16 cellular contexts compared by ENCODE assay signal in genomic region chr21:32476661-32477423, GRCh38.
"Had no signal": no experiment of that assay in that cellular context is flagged by ENCODE, and none has a peak within 500 bp of the region (broad histone marks: within the 10 kb centered on the region; RNA-seq: fewer than 3 reads in every experiment).

No MANE protein-coding gene starts in this region.

- H3K36me3 ChIP-seq: cardiac muscle cell, colonic mucosa, SJCRH30 had no signal

- H3K4me3 Mint-ChIP-seq: activated CD4-positive, alpha-beta memory T cell treated with anti-CD3 and anti-CD28 coated beads for 36 hours; activated naive CD8-positive, alpha-beta T cell treated with anti-CD3 and anti-CD28 coated beads, Interleukin-2, amount 50 U/mL, for 24 hours; natural killer cell; stimulated activated naive CD8-positive, alpha-beta T cell treated with anti-CD3 and anti-CD28 coated beads, Interleukin-15, amount 100 ng/mL, for 72 hours had no signal

- H3K4me3 ChIP-seq: ascending aorta, cardiac muscle cell, colonic mucosa, SJCRH30, tibial artery had no signal

- DNase-seq: activated CD4-positive, alpha-beta memory T cell treated with anti-CD3 and anti-CD28 coated beads for 36 hours; activated CD4-positive, alpha-beta T cell treated with anti-CD3 and anti-CD28 coated beads for 1 hour; activated CD8-positive, alpha-beta memory T cell treated with anti-CD3 and anti-CD28 coated beads, Interleukin-2, amount 50 U/mL, for 4 hours; activated naive CD4-positive, alpha-beta T cell treated with Interleukin-2 at 50 U/mL for 16 hours; activated naive CD8-positive, alpha-beta T cell treated with anti-CD3 and anti-CD28 coated beads, Interleukin-2, amount 50 U/mL, for 24 hours; colonic mucosa; effector CD8-positive, alpha-beta T cell; hypothalamus; natural killer cell; SJCRH30; stimulated activated CD4-positive, alpha-beta T cell treated with anti-CD3 and anti-CD28 coated beads, Interleukin-4, amount 100 ng/mL, for 1 hour; stimulated activated naive CD8-positive, alpha-beta T cell treated with anti-CD3 and anti-CD28 coated beads, Interleukin-15, amount 100 ng/mL, for 72 hours; tibial artery had no signal

- H3K27me3 Mint-ChIP-seq: activated CD4-positive, alpha-beta memory T cell treated with anti-CD3 and anti-CD28 coated beads for 36 hours; activated naive CD8-positive, alpha-beta T cell treated with anti-CD3 and anti-CD28 coated beads, Interleukin-2, amount 50 U/mL, for 24 hours; stimulated activated naive CD8-positive, alpha-beta T cell treated with anti-CD3 and anti-CD28 coated beads, Interleukin-15, amount 100 ng/mL, for 72 hours had no signal

- ATAC-seq: activated naive CD8-positive, alpha-beta T cell treated with anti-CD3 and anti-CD28 coated beads, Interleukin-2, amount 50 U/mL, for 24 hours; natural killer cell; stimulated activated naive CD8-positive, alpha-beta T cell treated with anti-CD3 and anti-CD28 coated beads, Interleukin-15, amount 100 ng/mL, for 72 hours had no signal

- H3K27ac ChIP-seq: ascending aorta, cardiac muscle cell, epithelial cell of prostate, SJCRH30, tibial artery had no signal

- H3K27me3 ChIP-seq: ascending aorta, cardiac muscle cell, colonic mucosa, SJCRH30, tibial artery had no signal

- H3K27ac Mint-ChIP-seq: activated CD4-positive, alpha-beta memory T cell treated with anti-CD3 and anti-CD28 coated beads for 36 hours; activated naive CD8-positive, alpha-beta T cell treated with anti-CD3 and anti-CD28 coated beads, Interleukin-2, amount 50 U/mL, for 24 hours; natural killer cell; stimulated activated naive CD8-positive, alpha-beta T cell treated with anti-CD3 and anti-CD28 coated beads, Interleukin-15, amount 100 ng/mL, for 72 hours had no signal

- H3K9me3 Mint-ChIP-seq: activated CD4-positive, alpha-beta memory T cell treated with anti-CD3 and anti-CD28 coated beads for 36 hours; activated naive CD8-positive, alpha-beta T cell treated with anti-CD3 and anti-CD28 coated beads, Interleukin-2, amount 50 U/mL, for 24 hours; natural killer cell; stimulated activated naive CD8-positive, alpha-beta T cell treated with anti-CD3 and anti-CD28 coated beads, Interleukin-15, amount 100 ng/mL, for 72 hours had no signal

- H3K9me3 ChIP-seq: ascending aorta, colonic mucosa, SJCRH30, tibial artery had no signal
